In genomic region chr3:89612027-89612426, GRCh38 we compare ENCODE assay signal across 25 cellular contexts.
"Had no signal": no experiment of that assay in that cellular context is flagged by ENCODE, and none has a peak within 500 bp of the region (broad histone marks: within the 10 kb centered on the region; RNA-seq: fewer than 3 reads in every experiment).

No MANE protein-coding gene starts in this region.

- H3K27me3 Mint-ChIP-seq: dendritic cell treated with granulocyte-macrophage colony-stimulating factor and Interleukin-4, amounts not matched to agents 40 ng/mL and 50 ng/mL, for 4 days; effector memory CD8-positive, alpha-beta T cell had no signal

- H3K36me3 ChIP-seq: colonic mucosa, esophagus muscularis mucosa, esophagus squamous epithelium, gastrocnemius medialis, gastroesophageal sphincter, heart left ventricle, heart right ventricle had no signal

- H3K9me3 Mint-ChIP-seq: endodermal cell had no signal

- ATAC-seq: effector memory CD8-positive, alpha-beta T cell; esophagus mucosa; foreskin keratinocyte; gastrocnemius medialis; gastroesophageal sphincter; heart left ventricle; heart right ventricle had no signal

- H3K27me3 ChIP-seq: colonic mucosa, dorsolateral prefrontal cortex, esophagus muscularis mucosa, esophagus squamous epithelium, foreskin keratinocyte, gastrocnemius medialis, gastroesophageal sphincter, heart left ventricle, heart right ventricle, hepatocyte had no signal

- H3K4me1 ChIP-seq: colonic mucosa, esophagus muscularis mucosa, esophagus squamous epithelium, foreskin keratinocyte, gastrocnemius medialis, gastroesophageal sphincter, heart left ventricle, heart right ventricle had no signal

- H3K27ac Mint-ChIP-seq: dendritic cell treated with granulocyte-macrophage colony-stimulating factor and Interleukin-4, amounts not matched to agents 40 ng/mL and 50 ng/mL, for 4 days; endodermal cell had no signal

- H3K4me3 ChIP-seq: colonic mucosa, coronary artery, dorsolateral prefrontal cortex, esophagus muscularis mucosa, esophagus squamous epithelium, gastrocnemius medialis, gastroesophageal sphincter, heart left ventricle, heart right ventricle, hepatocyte had no signal

- H3K27ac ChIP-seq: colonic mucosa, coronary artery, dorsolateral prefrontal cortex, epithelial cell of prostate, esophagus muscularis mucosa, esophagus squamous epithelium, foreskin keratinocyte, gastrocnemius medialis, gastroesophageal sphincter, heart left ventricle, heart right ventricle, hepatocyte had no signal

- DNase-seq: colonic mucosa; cortex of kidney; dermis blood vessel endothelial cell; dorsolateral prefrontal cortex; effector CD4-positive, alpha-beta T cell; effector CD8-positive, alpha-beta T cell; effector memory CD4-positive, alpha-beta T cell; effector memory CD8-positive, alpha-beta T cell; endodermal cell; erythroblast; esophagus squamous epithelium; foreskin fibroblast; foreskin keratinocyte; foreskin melanocyte; gastrocnemius medialis; head of caudate nucleus; heart left ventricle; heart right ventricle had no signal

- H3K9me3 ChIP-seq: colonic mucosa, esophagus muscularis mucosa, esophagus squamous epithelium, gastrocnemius medialis, gastroesophageal sphincter had no signal

- H3K4me3 Mint-ChIP-seq: dendritic cell treated with granulocyte-macrophage colony-stimulating factor and Interleukin-4, amounts not matched to agents 40 ng/mL and 50 ng/mL, for 4 days; effector memory CD8-positive, alpha-beta T cell; endodermal cell had no signal
